In the genomic region with DNA sequence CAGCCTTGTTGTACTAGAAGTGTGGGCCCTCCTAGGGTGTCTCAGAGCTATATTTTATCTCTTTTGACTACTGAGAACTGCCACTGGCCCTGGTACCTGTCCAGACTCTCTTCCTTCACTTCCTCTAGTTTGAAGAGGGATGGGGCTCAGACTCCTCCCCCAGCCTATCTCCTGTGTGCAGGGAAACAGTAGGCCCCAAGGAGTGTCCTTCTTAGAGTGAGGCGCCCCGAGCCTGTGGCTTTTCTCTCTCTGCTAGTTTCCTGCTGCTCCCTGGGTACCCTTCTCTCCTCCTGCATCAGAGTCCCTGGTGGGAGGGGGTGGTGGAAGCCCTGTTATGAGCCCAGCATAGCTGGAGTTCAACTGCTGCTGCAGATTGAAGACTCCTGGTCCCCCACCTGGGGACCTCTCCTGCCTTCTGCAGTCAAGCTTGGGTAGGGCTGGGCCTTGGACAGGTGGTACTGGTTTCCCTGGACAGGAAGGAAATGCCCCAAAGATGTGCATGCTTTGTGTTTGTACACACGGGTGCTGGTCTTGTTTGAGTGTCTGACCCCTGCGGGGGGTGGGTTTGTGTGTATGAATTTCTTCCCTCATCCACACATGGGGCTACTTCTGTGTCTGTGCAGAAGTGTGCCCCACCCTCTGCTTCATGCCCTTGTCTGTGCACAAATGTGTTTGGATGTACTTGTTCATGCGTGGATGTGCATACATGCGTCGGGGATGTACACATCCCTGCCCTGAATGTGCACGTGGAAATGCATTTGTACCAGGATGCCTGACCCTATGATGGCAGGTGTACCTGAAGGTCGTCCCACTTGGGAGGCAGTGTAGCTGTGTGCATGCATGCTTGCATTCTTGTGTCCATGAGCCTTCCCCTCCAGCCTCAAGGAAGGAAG, we compare ENCODE assay signal across 9 cellular contexts. TPM values are rescaled to one million over a fixed set of nuclear protein-coding genes. Genes with fewer than 3 reads are reported as not detected.
A peak's percentile ranks its signal among the peaks of the same experiment; 100 is the strongest.
DNase-seq lines count a peak whose midpoint lies in the region; ATAC-seq, FAIRE-seq and TF ChIP-seq lines count a peak whose summit lies in the region.
"Had no signal": no experiment of that assay in that cellular context is flagged by ENCODE, and none has a peak within 500 bp of the region (broad histone marks: within the 10 kb centered on the region; RNA-seq: fewer than 3 reads in every experiment).

No MANE protein-coding gene starts in this region.

- no peak for TF ChIP-seq CTCF in WERI-Rb-1 (IDR thresholded peaks at IDR 0.05; ENCODE audit: low read depth, low read length)
- no peak for TF ChIP-seq CTCF in D721Med (IDR thresholded peaks at IDR 0.05; ENCODE audit: insufficient read depth, missing control alignments)

- H3K9me3 ChIP-seq in WERI-Rb-1 (ENCODE audit: severe bottlenecking), result no peaks in the 10 kb centered on the region
- no peaks in the 10 kb centered on the region for H3K9me3 ChIP-seq in thymus (ENCODE audit: control insufficient read depth)
- no peaks in the 10 kb centered on the region for H3K9me3 ChIP-seq in MG63

- peaks cover 58% of the 10 kb centered on the region for H3K4me1 ChIP-seq in thymus (ENCODE audit: control insufficient read depth, insufficient read depth, low read length)

- ATAC-seq in HG02938 (IDR thresholded peaks at IDR 0.05; ENCODE audit: unreplicated experiment), result no peak

- no peaks in the 10 kb centered on the region for H3K27me3 ChIP-seq in WERI-Rb-1 (ENCODE audit: insufficient read depth, low read depth, severe bottlenecking)
- peaks cover 2% of the 10 kb centered on the region for H3K27me3 ChIP-seq in thymus (ENCODE audit: control insufficient read depth, insufficient read depth)
- H3K27me3 ChIP-seq in MG63, result no peaks in the 10 kb centered on the region

- H3K4me3 ChIP-seq in WERI-Rb-1 (ENCODE audit: low read depth, low read length) (no peak overlapping the region), thymus (ENCODE audit: low read length) (no peak overlapping the region), MG63 (no peak overlapping the region)

- no peaks in the 10 kb centered on the region for H3K36me3 ChIP-seq in WERI-Rb-1
- H3K36me3 ChIP-seq in thymus (ENCODE audit: control insufficient read depth, insufficient read depth), result no peaks in the 10 kb centered on the region
- H3K36me3 ChIP-seq in MG63, result peaks cover 3% of the 10 kb centered on the region; the same call in 1 of the 2 replicates

- H3K27ac ChIP-seq in WERI-Rb-1, result peak overlapping the region; percentile 85
- peak overlapping the region; percentile 31 for H3K27ac ChIP-seq in thymus (ENCODE audit: low read depth)

- 55% methylated on average over 9 of the region's 9 CpGs for WGBS in thymus

- no peak for FAIRE-seq in D721Med (lab: Jason Lieb, UNC)
- FAIRE-seq: frontal cortex had no signal

- DNase-seq in activated CD8-positive, alpha-beta memory T cell treated with anti-CD3 and anti-CD28 coated beads for 24 hours, result peak; percentile 62
- no peak for DNase-seq in activated CD8-positive, alpha-beta memory T cell treated with anti-CD3 and anti-CD28 coated beads, Interleukin-2, amount 50 U/mL, for 48 hours
- DNase-seq in WERI-Rb-1, result no peak
- DNase-seq in kidney tubule cell (ENCODE audit: low spot score), result peak; percentile 20
- DNase-seq in D721Med (ENCODE audit: insufficient read length, low spot score), result no peak
- DNase-seq in MG63, result no peak

RNA-seq across cellular contexts. Expression of gene RARA, which starts 6.9 kb away (rescaled TPM):
- polyA plus RNA-seq in thymus, result 17.1 TPM
- total RNA-seq in MG63 (2014; rRNA removed; shearing (Covaris generic); ENCODE audit: low replicate concordance), result 8.9 and 11.2 TPM in 2 replicates

RNA-seq across cellular contexts. Expression of gene CDC6, which starts 28.2 kb away (rescaled TPM):
- 1.3 TPM for polyA plus RNA-seq in thymus
- total RNA-seq in MG63 (2014; rRNA removed; shearing (Covaris generic); ENCODE audit: low replicate concordance), result 31.1 and 111 TPM in 2 replicates

RNA-seq across cellular contexts. Expression of gene GJD3, which starts 48.6 kb away (rescaled TPM):
- 0.34 TPM for polyA plus RNA-seq in thymus
- not detected in 2 replicates for total RNA-seq in MG63 (2014; rRNA removed; shearing (Covaris generic); ENCODE audit: low replicate concordance)
- total RNA-seq: frontal cortex had no signal

Comparison
In these comparisons a context has a peak if more than half of its experiments do, and no peak if none do; other contexts are left out.
1. DNase-seq: peak in activated CD8-positive, alpha-beta memory T cell treated with anti-CD3 and anti-CD28 coated beads for 24 hours (single experiment) and kidney tubule cell (single experiment); none in activated CD8-positive, alpha-beta memory T cell treated with anti-CD3 and anti-CD28 coated beads, Interleukin-2, amount 50 U/mL, for 48 hours (single experiment), WERI-Rb-1 (single experiment), D721Med (single experiment) and MG63 (single experiment).